26 cellular contexts compared by ENCODE assay signal in genomic region chr17:68107373-68107772, GRCh38.
"Had no signal": no experiment of that assay in that cellular context is flagged by ENCODE, and none has a peak within 500 bp of the region (broad histone marks: within the 10 kb centered on the region; RNA-seq: fewer than 3 reads in every experiment).

No MANE protein-coding gene starts in this region.

- H3K9me3 ChIP-seq: MG63, SJSA1 had no signal

- H3K27ac ChIP-seq: brain microvascular endothelial cell, cardiac muscle cell, KMS-11, SJSA1 had no signal

- H3K27me3 Mint-ChIP-seq: activated CD8-positive, alpha-beta memory T cell treated with anti-CD3 and anti-CD28 coated beads, Interleukin-2, amount 10 ng/mL, durations not matched to agents 7 days and 5 days had no signal

- H3K4me3 Mint-ChIP-seq: activated CD8-positive, alpha-beta memory T cell treated with anti-CD3 and anti-CD28 coated beads, Interleukin-2, amount 10 ng/mL, durations not matched to agents 7 days and 5 days; activated T-cell treated with anti-CD3 and anti-CD28 coated beads, Interleukin-2, amount 50 U/mL, for 4 hours; T-helper 1 cell treated with Interleukin-12 subunit alpha and Interleukin-12 subunit beta and Interleukin-4 antibody, amounts not matched to agents 30 μg/mL and 1 μg/mL, for 36 hours had no signal

- H3K4me3 ChIP-seq: cardiac muscle cell, MG63, SJSA1 had no signal

- DNase-seq: activated CD4-positive, alpha-beta T cell treated with anti-CD3 and anti-CD28 coated beads for 4 hours; activated CD4-positive, alpha-beta T cell treated with anti-CD3 and anti-CD28 coated beads, Interleukin-2, amount 50 U/mL, for 48 hours; activated CD8-positive, alpha-beta memory T cell treated with anti-CD3 and anti-CD28 coated beads, Interleukin-2, amount 10 ng/mL, durations not matched to agents 7 days and 5 days; activated effector memory CD4-positive, alpha-beta T cell treated with anti-CD3 and anti-CD28 coated beads, Interleukin-2, amount 50 U/mL, for 16 hours; activated naive CD4-positive, alpha-beta T cell treated with Interleukin-2 at 50 U/mL for 16 hours; activated T-cell treated with anti-CD3 and anti-CD28 coated beads, Interleukin-2, amount 50 U/mL, for 4 hours; brain microvascular endothelial cell; MG63; MV-4-11; NCI-H1092 treated with DMSO at 0.1 percent for 48 hours; NCI-H1436; NCI-H1694 treated with DMSO at 0.1 percent for 48 hours; NCI-H2029 treated with DMSO at 0.1 percent for 48 hours; NCI-H510A treated with DMSO at 0.1 percent for 48 hours; NCI-H69; NK-92 treated with Interleukin-12 subunit alpha and Interleukin-12 subunit beta, amount 100 ng/mL, for 24 hours; OCI-M1; RPMI8226; SHP77 had no signal

- H3K27me3 ChIP-seq: brain microvascular endothelial cell, cardiac muscle cell, MG63 had no signal

- H3K4me1 ChIP-seq: SJSA1 had no signal

- H3K27ac Mint-ChIP-seq: activated CD8-positive, alpha-beta memory T cell treated with anti-CD3 and anti-CD28 coated beads, Interleukin-2, amount 10 ng/mL, durations not matched to agents 7 days and 5 days; activated naive CD4-positive, alpha-beta T cell treated with anti-CD3 and anti-CD28 coated beads, Interleukin-2, amount 50 U/mL, for 72 hours; T-helper 1 cell treated with Interleukin-12 subunit alpha and Interleukin-12 subunit beta and Interleukin-4 antibody, amounts not matched to agents 30 μg/mL and 1 μg/mL, for 36 hours had no signal

- H3K36me3 ChIP-seq: brain microvascular endothelial cell, cardiac muscle cell, MG63 had no signal

- ATAC-seq: activated CD4-positive, CD25-positive, alpha-beta regulatory T cell treated with anti-CD3 and anti-CD28 coated beads, Interleukin-2, amount 50 U/mL, for 24 hours; activated CD8-positive, alpha-beta memory T cell treated with anti-CD3 and anti-CD28 coated beads, Interleukin-2, amount 10 ng/mL, durations not matched to agents 7 days and 5 days; activated naive CD4-positive, alpha-beta T cell treated with anti-CD3 and anti-CD28 coated beads, Interleukin-2, amount 50 U/mL, for 72 hours; activated T-cell treated with anti-CD3 and anti-CD28 coated beads, Interleukin-2, amount 50 U/mL, for 4 hours; Panc1 had no signal
